In the genomic region with DNA sequence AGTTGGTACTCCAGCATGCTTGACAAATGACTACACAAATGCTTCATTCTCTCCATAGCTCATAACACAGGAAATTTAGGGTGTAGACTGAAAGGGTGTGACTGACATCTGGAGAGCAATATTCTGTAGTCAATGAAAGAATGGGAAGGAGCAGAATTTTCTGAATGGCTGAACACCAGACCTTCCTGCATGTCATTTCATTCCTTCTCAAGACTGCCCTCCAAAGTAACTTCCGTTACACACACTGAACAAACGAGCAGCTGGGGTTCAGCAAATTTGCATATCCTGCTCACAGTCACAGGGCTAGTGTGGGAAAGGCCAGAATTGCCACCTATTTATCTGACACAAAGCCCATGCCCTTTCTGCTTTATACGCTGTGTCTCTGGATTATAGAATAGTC, we compare ENCODE assay signal across 1 cellular context.
TF ChIP-seq lines count a peak whose summit lies in the region.

No MANE protein-coding gene starts in this region.

TF ChIP-seq in GM12878, 131 proteins besides CTCF, POLR2A, EP300 and RAD21 (continued from another document and continues in another):
- TF ChIP-seq REST (IDR thresholded peaks at IDR 0.05; ENCODE audit: low read depth, low read length) (no peak), CBX3 (IDR thresholded peaks at IDR 0.05; ENCODE audit: borderline replicate concordance, low read depth) (no peak), ZNF592 (IDR thresholded peaks at IDR 0.05) (no peak), BHLHE40 (IDR thresholded peaks at IDR 0.05; ENCODE audit: borderline replicate concordance in 1 of 2, low read depth in 2 of 2, low read length in 1 of 2) (peak in 1 of 2 experiments; percentile 40; a peak in 1 of 4 replicates), ZNF384 (IDR thresholded peaks at IDR 0.05; ENCODE audit: borderline replicate concordance, low read depth, low read length) (no peak), IRF4 (IDR thresholded peaks at IDR 0.05; ENCODE audit: low read depth, low read length) (peak; percentile 60; the same call in 1 of the 2 replicates), FOXM1 (IDR thresholded peaks at IDR 0.05; ENCODE audit: low read depth, low read length) (no peak), SREBF1 (IDR thresholded peaks at IDR 0.05; ENCODE audit: low read length) (no peak), CHD1 (IDR thresholded peaks at IDR 0.05; ENCODE audit: low read depth, low read length) (no peak), SKIL (IDR thresholded peaks at IDR 0.05; ENCODE audit: low read depth, poor library complexity, severe bottlenecking) (peak; percentile 31), ZNF622 (IDR thresholded peaks at IDR 0.05) (no peak), ZNF24 (IDR thresholded peaks at IDR 0.05) (peak; percentile 45; the same call in 1 of the 2 replicates), TBL1XR1 (IDR thresholded peaks at IDR 0.05; ENCODE audit: low read depth, low read length) (0 out of 2 replicates have a peak, but pooled peaks have one; percentile 19), HDAC6 (IDR thresholded peaks at IDR 0.05; ENCODE audit: unreplicated experiment) (no peak), CREB1 (IDR thresholded peaks at IDR 0.05; ENCODE audit: low read depth) (no peak), RAD51 (IDR thresholded peaks at IDR 0.05) (no peak; the same call in none of the 2 replicates), SMAD1 (IDR thresholded peaks at IDR 0.05; ENCODE audit: low read depth, partially characterized antibody) (no peak), POU2F2 (IDR thresholded peaks at IDR 0.05; ENCODE audit: borderline replicate concordance, low read depth, low read length) (peak; percentile 100), SREBF2 (IDR thresholded peaks at IDR 0.05; ENCODE audit: low read length) (no peak), ZBTB11 (CRISPR knock-in tag; IDR thresholded peaks at IDR 0.05) (no peak), SP1 (IDR thresholded peaks at IDR 0.05; ENCODE audit: low read depth, low read length) (no peak), ZNF274 (IDR thresholded peaks at IDR 0.05; ENCODE audit: insufficient read depth, insufficient read length) (no peak), SIX5 (IDR thresholded peaks at IDR 0.05; ENCODE audit: low read depth, low read length, severe bottlenecking) (no peak), MTA3 (IDR thresholded peaks at IDR 0.05; ENCODE audit: borderline replicate concordance, low read length) (no peak), NR2F1 (conservative IDR thresholded peaks at IDR 0.05) (no peak), SUZ12 (IDR thresholded peaks at IDR 0.05; ENCODE audit: unreplicated experiment) (no peak)
- TF ChIP-seq, protein P1, sequence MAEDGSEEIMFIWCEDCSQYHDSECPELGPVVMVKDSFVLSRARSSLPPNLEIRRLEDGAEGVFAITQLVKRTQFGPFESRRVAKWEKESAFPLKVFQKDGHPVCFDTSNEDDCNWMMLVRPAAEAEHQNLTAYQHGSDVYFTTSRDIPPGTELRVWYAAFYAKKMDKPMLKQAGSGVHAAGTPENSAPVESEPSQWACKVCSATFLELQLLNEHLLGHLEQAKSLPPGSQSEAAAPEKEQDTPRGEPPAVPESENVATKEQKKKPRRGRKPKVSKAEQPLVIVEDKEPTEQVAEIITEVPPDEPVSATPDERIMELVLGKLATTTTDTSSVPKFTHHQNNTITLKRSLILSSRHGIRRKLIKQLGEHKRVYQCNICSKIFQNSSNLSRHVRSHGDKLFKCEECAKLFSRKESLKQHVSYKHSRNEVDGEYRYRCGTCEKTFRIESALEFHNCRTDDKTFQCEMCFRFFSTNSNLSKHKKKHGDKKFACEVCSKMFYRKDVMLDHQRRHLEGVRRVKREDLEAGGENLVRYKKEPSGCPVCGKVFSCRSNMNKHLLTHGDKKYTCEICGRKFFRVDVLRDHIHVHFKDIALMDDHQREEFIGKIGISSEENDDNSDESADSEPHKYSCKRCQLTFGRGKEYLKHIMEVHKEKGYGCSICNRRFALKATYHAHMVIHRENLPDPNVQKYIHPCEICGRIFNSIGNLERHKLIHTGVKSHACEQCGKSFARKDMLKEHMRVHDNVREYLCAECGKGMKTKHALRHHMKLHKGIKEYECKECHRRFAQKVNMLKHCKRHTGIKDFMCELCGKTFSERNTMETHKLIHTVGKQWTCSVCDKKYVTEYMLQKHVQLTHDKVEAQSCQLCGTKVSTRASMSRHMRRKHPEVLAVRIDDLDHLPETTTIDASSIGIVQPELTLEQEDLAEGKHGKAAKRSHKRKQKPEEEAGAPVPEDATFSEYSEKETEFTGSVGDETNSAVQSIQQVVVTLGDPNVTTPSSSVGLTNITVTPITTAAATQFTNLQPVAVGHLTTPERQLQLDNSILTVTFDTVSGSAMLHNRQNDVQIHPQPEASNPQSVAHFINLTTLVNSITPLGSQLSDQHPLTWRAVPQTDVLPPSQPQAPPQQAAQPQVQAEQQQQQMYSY (CRISPR knock-in tag; IDR thresholded peaks at IDR 0.05) = no peak
- TF ChIP-seq, protein P2, sequence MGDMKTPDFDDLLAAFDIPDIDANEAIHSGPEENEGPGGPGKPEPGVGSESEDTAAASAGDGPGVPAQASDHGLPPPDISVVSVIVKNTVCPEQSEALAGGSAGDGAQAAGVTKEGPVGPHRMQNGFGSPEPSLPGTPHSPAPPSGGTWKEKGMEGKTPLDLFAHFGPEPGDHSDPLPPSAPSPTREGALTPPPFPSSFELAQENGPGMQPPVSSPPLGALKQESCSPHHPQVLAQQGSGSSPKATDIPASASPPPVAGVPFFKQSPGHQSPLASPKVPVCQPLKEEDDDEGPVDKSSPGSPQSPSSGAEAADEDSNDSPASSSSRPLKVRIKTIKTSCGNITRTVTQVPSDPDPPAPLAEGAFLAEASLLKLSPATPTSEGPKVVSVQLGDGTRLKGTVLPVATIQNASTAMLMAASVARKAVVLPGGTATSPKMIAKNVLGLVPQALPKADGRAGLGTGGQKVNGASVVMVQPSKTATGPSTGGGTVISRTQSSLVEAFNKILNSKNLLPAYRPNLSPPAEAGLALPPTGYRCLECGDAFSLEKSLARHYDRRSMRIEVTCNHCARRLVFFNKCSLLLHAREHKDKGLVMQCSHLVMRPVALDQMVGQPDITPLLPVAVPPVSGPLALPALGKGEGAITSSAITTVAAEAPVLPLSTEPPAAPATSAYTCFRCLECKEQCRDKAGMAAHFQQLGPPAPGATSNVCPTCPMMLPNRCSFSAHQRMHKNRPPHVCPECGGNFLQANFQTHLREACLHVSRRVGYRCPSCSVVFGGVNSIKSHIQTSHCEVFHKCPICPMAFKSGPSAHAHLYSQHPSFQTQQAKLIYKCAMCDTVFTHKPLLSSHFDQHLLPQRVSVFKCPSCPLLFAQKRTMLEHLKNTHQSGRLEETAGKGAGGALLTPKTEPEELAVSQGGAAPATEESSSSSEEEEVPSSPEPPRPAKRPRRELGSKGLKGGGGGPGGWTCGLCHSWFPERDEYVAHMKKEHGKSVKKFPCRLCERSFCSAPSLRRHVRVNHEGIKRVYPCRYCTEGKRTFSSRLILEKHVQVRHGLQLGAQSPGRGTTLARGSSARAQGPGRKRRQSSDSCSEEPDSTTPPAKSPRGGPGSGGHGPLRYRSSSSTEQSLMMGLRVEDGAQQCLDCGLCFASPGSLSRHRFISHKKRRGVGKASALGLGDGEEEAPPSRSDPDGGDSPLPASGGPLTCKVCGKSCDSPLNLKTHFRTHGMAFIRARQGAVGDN (IDR thresholded peaks at IDR 0.05) = peak; percentile 76
